In the genomic region with DNA sequence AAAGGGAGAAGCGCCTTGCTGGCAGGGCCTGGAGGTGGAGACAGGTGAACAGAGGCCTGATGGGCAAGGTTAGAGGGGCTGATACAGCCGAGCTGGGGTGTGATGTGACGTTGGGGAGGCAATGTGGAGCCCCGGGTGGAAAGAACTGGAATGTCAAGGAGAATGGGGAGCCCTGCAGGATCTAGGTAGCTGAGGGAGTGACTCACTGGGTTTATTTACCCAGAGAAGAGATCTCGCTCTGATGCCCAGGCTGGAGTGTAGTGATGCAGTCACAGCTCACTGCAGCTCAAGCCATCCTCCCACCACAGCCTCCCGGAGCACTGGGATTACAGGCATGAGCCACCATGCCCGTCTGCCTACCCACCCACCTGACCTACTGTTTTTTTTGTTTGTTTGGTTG, we compare ENCODE assay signal across 14 cellular contexts. TPM values are rescaled to one million over a fixed set of nuclear protein-coding genes. Genes with fewer than 3 reads are reported as not detected.
DNase-seq lines count a peak whose midpoint lies in the region; ATAC-seq, FAIRE-seq and TF ChIP-seq lines count a peak whose summit lies in the region.
"Had no signal": no experiment of that assay in that cellular context is flagged by ENCODE, and none has a peak within 500 bp of the region (broad histone marks: within the 10 kb centered on the region; RNA-seq: fewer than 3 reads in every experiment).

No MANE protein-coding gene starts in this region.

- TF ChIP-seq EP300 in HepG2 (IDR thresholded peaks at IDR 0.05; ENCODE audit: low read depth in 2 of 2, low read length in 2 of 2) = no peak
- TF ChIP-seq EP300 in HepG2 (CRISPR knock-in tag; IDR thresholded peaks at IDR 0.05; ENCODE audit: borderline replicate concordance) = no peak

- no peak for TF ChIP-seq POLR2A in HepG2 (IDR thresholded peaks at IDR 0.05; ENCODE audit: insufficient read depth in 1 of 2, low read depth in 2 of 2, low read length in 2 of 2)
- TF ChIP-seq POLR2A in right lobe of liver (IDR thresholded peaks at IDR 0.05) = no peak

- POLR2A ChIA-PET in HepG2 (lab: Yijun Ruan, JAX) = interaction anchor here (1.0 to 3.6 kb wide), 3 partner anchors 9 to 37 kb away, joined by 3 to 19 read pairs (median 4); partner anchors contain the start of gene POLDIP3
- POLR2A ChIA-PET in Panc1 (lab: Charles Lee) = no interaction called here

- H3K9me3 ChIP-seq in HepG2 (ENCODE audit: low read length) (no peaks in the 10 kb centered on the region), right lobe of liver (no peaks in the 10 kb centered on the region), Panc1 (ENCODE audit: control insufficient read depth, insufficient read depth, low read depth, low read length) (no peaks in the 10 kb centered on the region)
- H3K9me3 ChIP-seq: heart right ventricle, prostate gland had no signal

- no peak overlapping the region for H3K4me2 ChIP-seq in HepG2 (ENCODE audit: low read depth, low read length)

- in situ Hi-C loops in HepG2 (cut with HindIII; ENCODE audit: extremely low pct_ligation_motif_present, low pct_unique_long_range_greater_than_20kb) = no loop called here
- in situ Hi-C loops in Panc1 (cut with HindIII; ENCODE audit: low pct_unique_long_range_greater_than_20kb, low sequenced_read_pairs) = no loop called here

- no peak for TF ChIP-seq CTCF in HepG2 (CRISPR knock-in tag; IDR thresholded peaks at IDR 0.05)
- TF ChIP-seq CTCF in right lobe of liver (IDR thresholded peaks at IDR 0.05) = no peak
- TF ChIP-seq CTCF in Panc1 (IDR thresholded peaks at IDR 0.05) = no peak
- no peak for TF ChIP-seq CTCF in foreskin fibroblast (IDR thresholded peaks at IDR 0.05; ENCODE audit: low read depth, low read length)

- H3K27ac ChIP-seq in HepG2 (ENCODE audit: extremely low read length, insufficient read depth, low read length) = no peak overlapping the region
- H3K27ac ChIP-seq in right lobe of liver = no peak overlapping the region
- no peak overlapping the region for H3K27ac ChIP-seq in Panc1 (ENCODE audit: low read length)
- H3K27ac ChIP-seq: heart right ventricle, prostate gland had no signal

- CTCF ChIA-PET in HepG2 (lab: Yijun Ruan, JAX; ENCODE audit: low intra/inter-chr PET ratio, low total read pairs) (no interaction called here), Panc1 (lab: Charles Lee) (no interaction called here)

- H3K4me1 ChIP-seq in HepG2 (ENCODE audit: insufficient read depth, low read length) (peaks cover 79% of the 10 kb centered on the region), right lobe of liver (peaks cover 0 to 51% (median 15%) of the 10 kb centered on the region in 4 donors), Panc1 (ENCODE audit: control insufficient read depth, insufficient read depth, low read length) (no peaks in the 10 kb centered on the region; the same call in 1 of the 2 replicates)

- ATAC-seq in HepG2 = no peak
- ATAC-seq in right lobe of liver = no peak
- peak; percentile 36; the same call in 1 of the 2 replicates for ATAC-seq in Panc1
- ATAC-seq: heart right ventricle had no signal

- TF ChIP-seq RAD21 in HepG2 (CRISPR knock-in tag; IDR thresholded peaks at IDR 0.05) = no peak

- intact Hi-C loops in HepG2 (cut with micrococcal nuclease; ENCODE audit: unreplicated experiment) = no loop called here
- intact Hi-C loops in right lobe of liver (cut with DNase I) = no loop called here
- intact Hi-C loops in Panc1 (cut with micrococcal nuclease; ENCODE audit: unreplicated experiment) = no loop called here

- H3K27me3 ChIP-seq in HepG2 (ENCODE audit: control insufficient read depth in 1 of 2, insufficient read depth in 2 of 2, low read length in 2 of 2) (peaks cover 2 to 14% of the 10 kb centered on the region in 2 experiments; a peak in 3 of 5 replicates), right lobe of liver (no peaks in the 10 kb centered on the region), Panc1 (ENCODE audit: control insufficient read depth, insufficient read depth, low read length) (no peaks in the 10 kb centered on the region)
- H3K27me3 ChIP-seq: heart right ventricle had no signal

- DNase-seq in HepG2 (ENCODE audit: low spot score) = peak; percentile 52
- no peak for DNase-seq in right lobe of liver
- no peak for DNase-seq in Panc1 (ENCODE audit: low read depth, low spot score)
- peak; percentile 27 to 51 for DNase-seq in foreskin fibroblast
- peak; percentile 30 for DNase-seq in urothelium cell line (ENCODE audit: low spot score)
- DNase-seq in HuH-7.5 (ENCODE audit: low spot score) = no peak
- no peak for DNase-seq in NCI-H526 treated with DMSO at 0.1 percent for 48 hours (lab: John Stamatoyannopoulos, UW)
- DNase-seq in AG20443 (ENCODE audit: low spot score) = no peak
- DNase-seq: AML-193, GF-D8, heart right ventricle, MV-4-11 had no signal

- H4K20me1 ChIP-seq in HepG2 (ENCODE audit: insufficient read depth, low read length) = no peaks in the 10 kb centered on the region; the same call in 1 of the 2 replicates

- H3K36me3 ChIP-seq in HepG2 (replicated peaks in 1 of 2; ENCODE audit: control insufficient read depth in 1 of 2, insufficient read depth in 2 of 2, low read length in 2 of 2) = no peaks in the 10 kb centered on the region; a peak in 1 of 5 replicates
- no peaks in the 10 kb centered on the region for H3K36me3 ChIP-seq in right lobe of liver
- no peaks in the 10 kb centered on the region; the same call in 1 of the 2 replicates for H3K36me3 ChIP-seq in Panc1 (ENCODE audit: control insufficient read depth, insufficient read depth, low read length)
- H3K36me3 ChIP-seq: prostate gland had no signal

- BruUV-seq in HepG2 (replicated peaks; lab: Mats Ljungman, UMichigan) (no TSS peak), Panc1 (replicated peaks; lab: Mats Ljungman, UMichigan) (no TSS peak)

- FAIRE-seq in HepG2 (lab: Jason Lieb, UNC) (no peak), urothelium cell line (lab: Jason Lieb, UNC) (no peak)

- H3K4me3 ChIP-seq in HepG2 (replicated peaks in 1 of 3; ENCODE audit: insufficient read depth in 1 of 3, low read depth in 2 of 3, low read length in 3 of 3) = no peak overlapping the region
- H3K4me3 ChIP-seq in right lobe of liver = no peak overlapping the region
- no peak overlapping the region for H3K4me3 ChIP-seq in Panc1 (ENCODE audit: low read depth in 2 of 2, low read length in 2 of 2)
- no peak overlapping the region for H3K4me3 ChIP-seq in foreskin fibroblast (ENCODE audit: low read depth in 1 of 2, low read length in 2 of 2)
- H3K4me3 ChIP-seq: heart right ventricle, lung, prostate gland had no signal

- H3K79me2 ChIP-seq in HepG2 (ENCODE audit: insufficient read depth, low read length) = peaks cover 28% of the 10 kb centered on the region

- WGBS in HepG2 (ENCODE audit: low lambda C conversion rate) = 25% methylated on average over 7 of the region's 7 CpGs
- WGBS in right lobe of liver (ENCODE audit: insufficient coverage, low coverage, low lambda C conversion rate, missing lambda C conversion rate) = 90% methylated on average over 3 of the region's 7 CpGs

- no peak overlapping the region for H3K9ac ChIP-seq in HepG2 (ENCODE audit: insufficient read depth, low read depth, low read length)

- no peak overlapping the region for H2AFZ ChIP-seq in HepG2 (ENCODE audit: low read length)

RNA-seq across cellular contexts. Expression of gene CYB5R3, which starts 1.9 kb away (rescaled TPM):
- total RNA-seq in HepG2 (2016; rRNA removed; fragmentation: Illumina TruSeq; extraction: Trizol) (31.5 and 32.4 TPM in 2 replicates), right lobe of liver (100 to 1,000 TPM; 146 to 211 (median 170) TPM), Panc1 (2021; ENCODE audit: unreplicated experiment) (102 TPM)
- 9.5 and 9.9 TPM in 2 replicates for total RNA-seq in HepG2 (2016; cell fraction: cytosol; rRNA removed; fragmentation: Illumina TruSeq; extraction: Trizol; ENCODE audit: low read depth)
- 27.7 and 33.5 TPM in 2 replicates for total RNA-seq in HepG2 (2016; cell fraction: insoluble cytoplasmic fraction; rRNA removed; fragmentation: Illumina TruSeq; extraction: Trizol)
- 19.2 and 24.7 TPM in 2 replicates for total RNA-seq in HepG2 (2016; cell fraction: membrane; rRNA removed; fragmentation: Illumina TruSeq; extraction: Trizol)
- 26.9 and 30.5 TPM in 2 replicates for total RNA-seq in HepG2 (2016; cell fraction: nucleus; rRNA removed; fragmentation: Illumina TruSeq; extraction: Trizol)
- polyA plus RNA-seq in HepG2 (2011; rRNA removed) = 305 and 347 TPM in 2 replicates
- 171 and 227 TPM in 2 replicates for polyA plus RNA-seq in HepG2 (2011; cell fraction: cytosol; rRNA removed)
- polyA plus RNA-seq in HepG2 (2011; cell fraction: nucleus; rRNA removed) = 180 and 209 TPM in 2 replicates
- polyA plus RNA-seq in HepG2 (2012) = 258 and 265 TPM in 2 replicates
- 41.8 and 43.2 TPM in 2 replicates for polyA plus RNA-seq in HepG2 (2016; cell fraction: cytosol; fragmentation: Illumina TruSeq; extraction: Trizol; ENCODE audit: low read depth)
- 103 and 141 TPM in 2 replicates for polyA plus RNA-seq in HepG2 (2016; cell fraction: insoluble cytoplasmic fraction; fragmentation: Illumina TruSeq; extraction: Trizol; ENCODE audit: low read depth)
- polyA plus RNA-seq in HepG2 (2016; cell fraction: membrane; fragmentation: Illumina TruSeq; extraction: Trizol; ENCODE audit: low read depth) = 69.2 and 69.5 TPM in 2 replicates
- 118 and 123 TPM in 2 replicates for polyA plus RNA-seq in HepG2 (2016; cell fraction: nucleus; fragmentation: Illumina TruSeq; extraction: Trizol; ENCODE audit: insufficient read depth, low read depth)
- polyA minus RNA-seq in HepG2 (2011; rRNA and poly(A)+ RNA removed; ENCODE audit: low replicate concordance) = 63.4 and 306 TPM in 2 replicates
- 173 and 208 TPM in 2 replicates for polyA minus RNA-seq in HepG2 (2011; cell fraction: cytosol; rRNA and poly(A)+ RNA removed)
- 50.5 and 63.4 TPM in 2 replicates for polyA minus RNA-seq in HepG2 (2011; cell fraction: nucleus; rRNA and poly(A)+ RNA removed)
- polyA plus RNA-seq in Panc1 (2012; ENCODE audit: insufficient read length) = 194 TPM

RNA-seq across cellular contexts. Expression of gene ATP5MGL, which starts 10.7 kb away (rescaled TPM):
- 0.97 TPM in 1 of 2 replicates, not detected in the other for total RNA-seq in HepG2 (2016; rRNA removed; fragmentation: Illumina TruSeq; extraction: Trizol)
- 0.35 TPM in 1 of 2 replicates, not detected in the other for total RNA-seq in HepG2 (2016; cell fraction: cytosol; rRNA removed; fragmentation: Illumina TruSeq; extraction: Trizol; ENCODE audit: low read depth)
- 0.58 TPM in 1 of 2 replicates, not detected in the other for total RNA-seq in HepG2 (2016; cell fraction: insoluble cytoplasmic fraction; rRNA removed; fragmentation: Illumina TruSeq; extraction: Trizol)
- not detected in 2 replicates for total RNA-seq in HepG2 (2016; cell fraction: membrane; rRNA removed; fragmentation: Illumina TruSeq; extraction: Trizol)
- 0.69 and 1.2 TPM in 2 replicates for total RNA-seq in HepG2 (2016; cell fraction: nucleus; rRNA removed; fragmentation: Illumina TruSeq; extraction: Trizol)
- polyA plus RNA-seq in HepG2 (2011; rRNA removed) = 0.40 and 0.50 TPM in 2 replicates
- not detected in 2 replicates for polyA plus RNA-seq in HepG2 (2011; cell fraction: cytosol; rRNA removed)
- polyA plus RNA-seq in HepG2 (2011; cell fraction: nucleus; rRNA removed) = 0.40 and 1.1 TPM in 2 replicates
- 0.21 TPM in 1 of 2 replicates, not detected in the other for polyA plus RNA-seq in HepG2 (2012)
- not detected in 2 replicates for polyA plus RNA-seq in HepG2 (2016; cell fraction: cytosol; fragmentation: Illumina TruSeq; extraction: Trizol; ENCODE audit: low read depth)
- polyA plus RNA-seq in HepG2 (2016; cell fraction: insoluble cytoplasmic fraction; fragmentation: Illumina TruSeq; extraction: Trizol; ENCODE audit: low read depth) = not detected in 2 replicates
- not detected in 2 replicates for polyA plus RNA-seq in HepG2 (2016; cell fraction: membrane; fragmentation: Illumina TruSeq; extraction: Trizol; ENCODE audit: low read depth)
- polyA plus RNA-seq in HepG2 (2016; cell fraction: nucleus; fragmentation: Illumina TruSeq; extraction: Trizol; ENCODE audit: insufficient read depth, low read depth) = not detected in 2 replicates
- polyA minus RNA-seq in HepG2 (2011; rRNA and poly(A)+ RNA removed; ENCODE audit: low replicate concordance) = 2.1 and 4.3 TPM in 2 replicates
- polyA minus RNA-seq in HepG2 (2011; cell fraction: cytosol; rRNA and poly(A)+ RNA removed) = not detected in 2 replicates
- polyA minus RNA-seq in HepG2 (2011; cell fraction: nucleus; rRNA and poly(A)+ RNA removed) = 3.9 and 6.5 TPM in 2 replicates
- under 1 TPM in 3 of 6 experiments, not detected in 3; 0.37 to 0.78 (median 0.68) TPM for total RNA-seq in right lobe of liver
- total RNA-seq in Panc1 (2021; ENCODE audit: unreplicated experiment) = 0.23 TPM
- polyA plus RNA-seq in Panc1 (2012; ENCODE audit: insufficient read length) = 0.30 TPM
- total RNA-seq: prostate gland had no signal
- polyA plus RNA-seq: heart right ventricle had no signal

RNA-seq across cellular contexts. Expression of gene POLDIP3, which starts 36.5 kb away (rescaled TPM):
- total RNA-seq in HepG2 (2016; rRNA removed; fragmentation: Illumina TruSeq; extraction: Trizol) (47.4 and 64.1 TPM in 2 replicates), right lobe of liver (10 to 100 TPM; 17.1 to 22.6 (median 21.1) TPM), Panc1 (2021; ENCODE audit: unreplicated experiment) (46.6 TPM)
- 6.4 and 8.7 TPM in 2 replicates for total RNA-seq in HepG2 (2016; cell fraction: cytosol; rRNA removed; fragmentation: Illumina TruSeq; extraction: Trizol; ENCODE audit: low read depth)
- 45.0 and 57.8 TPM in 2 replicates for total RNA-seq in HepG2 (2016; cell fraction: insoluble cytoplasmic fraction; rRNA removed; fragmentation: Illumina TruSeq; extraction: Trizol)
- total RNA-seq in HepG2 (2016; cell fraction: membrane; rRNA removed; fragmentation: Illumina TruSeq; extraction: Trizol) = 23.2 TPM in 2 replicates
- total RNA-seq in HepG2 (2016; cell fraction: nucleus; rRNA removed; fragmentation: Illumina TruSeq; extraction: Trizol) = 32.4 and 36.4 TPM in 2 replicates
- 45.8 and 50.1 TPM in 2 replicates for polyA plus RNA-seq in HepG2 (2011; rRNA removed)
- 28.7 TPM in 2 replicates for polyA plus RNA-seq in HepG2 (2011; cell fraction: cytosol; rRNA removed)
- 70.7 and 76.7 TPM in 2 replicates for polyA plus RNA-seq in HepG2 (2011; cell fraction: nucleus; rRNA removed)
- 62.0 and 63.4 TPM in 2 replicates for polyA plus RNA-seq in HepG2 (2012)
- 5.1 and 6.4 TPM in 2 replicates for polyA plus RNA-seq in HepG2 (2016; cell fraction: cytosol; fragmentation: Illumina TruSeq; extraction: Trizol; ENCODE audit: low read depth)
- polyA plus RNA-seq in HepG2 (2016; cell fraction: insoluble cytoplasmic fraction; fragmentation: Illumina TruSeq; extraction: Trizol; ENCODE audit: low read depth) = 59.1 and 66.7 TPM in 2 replicates
- polyA plus RNA-seq in HepG2 (2016; cell fraction: membrane; fragmentation: Illumina TruSeq; extraction: Trizol; ENCODE audit: low read depth) = 14.0 and 14.8 TPM in 2 replicates
- polyA plus RNA-seq in HepG2 (2016; cell fraction: nucleus; fragmentation: Illumina TruSeq; extraction: Trizol; ENCODE audit: insufficient read depth, low read depth) = 53.9 and 54.2 TPM in 2 replicates
- polyA minus RNA-seq in HepG2 (2011; rRNA and poly(A)+ RNA removed; ENCODE audit: low replicate concordance) = 46.1 and 58.4 TPM in 2 replicates
- polyA minus RNA-seq in HepG2 (2011; cell fraction: cytosol; rRNA and poly(A)+ RNA removed) = 29.3 and 32.2 TPM in 2 replicates
- 33.0 and 36.7 TPM in 2 replicates for polyA minus RNA-seq in HepG2 (2011; cell fraction: nucleus; rRNA and poly(A)+ RNA removed)
- 51.8 TPM for polyA plus RNA-seq in Panc1 (2012; ENCODE audit: insufficient read length)

Comparison
In these comparisons a context has a peak if more than half of its experiments do, and no peak if none do; other contexts are left out.
1. DNase-seq: peak in HepG2 (single experiment), foreskin fibroblast (2 of 2) and urothelium cell line (single experiment); none in right lobe of liver (0 of 3), Panc1 (single experiment), HuH-7.5 (single experiment), NCI-H526 treated with DMSO at 0.1 percent for 48 hours (single experiment) and AG20443 (single experiment).